ENCODE assay signal across 8 cellular contexts in the genomic region with DNA sequence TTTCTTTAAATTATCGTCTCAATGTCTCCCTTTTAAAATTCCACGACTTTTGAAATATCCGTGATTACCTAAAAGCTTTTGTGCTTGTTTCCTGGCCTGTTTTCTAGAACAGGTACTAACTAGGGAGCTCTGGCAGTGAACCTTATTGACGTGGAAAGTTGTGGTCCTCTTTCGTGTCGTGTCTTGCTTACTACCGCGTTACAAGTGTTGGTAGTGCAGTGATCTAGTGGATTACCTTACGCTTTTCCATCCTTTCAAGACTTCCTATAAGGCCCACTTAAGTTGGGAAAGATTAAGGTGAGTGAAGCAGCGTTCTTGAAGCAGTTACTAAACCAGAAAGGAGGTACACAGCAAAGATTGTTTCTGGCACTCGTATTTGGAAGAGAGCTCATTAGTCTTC. TPM values are rescaled to one million over a fixed set of nuclear protein-coding genes. Genes with fewer than 3 reads are reported as not detected.
A peak's percentile ranks its signal among the peaks of the same experiment; 100 is the strongest.
DNase-seq lines count a peak whose midpoint lies in the region; ATAC-seq and TF ChIP-seq lines count a peak whose summit lies in the region.

No MANE protein-coding gene starts in this region.

- ATAC-seq in CD4-positive, alpha-beta T cell (ENCODE audit: poor library complexity): no peak
- ATAC-seq in thoracic aorta (ENCODE audit: insufficient number of reproducible peaks, low FRiP score, low read depth): no peak
- ATAC-seq in HG03175 (IDR thresholded peaks at IDR 0.05; ENCODE audit: unreplicated experiment): no peak
- no peak for ATAC-seq in GM19455 (IDR thresholded peaks at IDR 0.05; ENCODE audit: unreplicated experiment)

- peaks cover 71% of the 10 kb centered on the region for H3K36me3 Mint-ChIP-seq in CD4-positive, alpha-beta T cell (ENCODE audit: low read depth)

- intact Hi-C loops in CD4-positive, alpha-beta T cell (cut with DNase I, micrococcal nuclease): loop anchor here (5.0 to 10.0 kb wide), 6 partner anchors 120 to 1928 kb away; partner anchors contain the start of genes UBE2J1 (in 2 of the 2), CASP8AP2 (in 1 of the 2), RNGTT (in 1 of the 2) and SLC35A1 (in 1 of the 2)

- peaks cover 22% of the 10 kb centered on the region for H3K36me3 ChIP-seq in HUES6 (ENCODE audit: control insufficient read depth, insufficient read depth, low read length)
- H3K36me3 ChIP-seq in liver (ENCODE audit: control insufficient read depth in 4 of 4, insufficient read depth in 3 of 4, low read depth in 1 of 4, low read length in 3 of 4): peaks cover 0 to 23% (median 15%) of the 10 kb centered on the region in 4 donors
- peaks cover 15% of the 10 kb centered on the region for H3K36me3 ChIP-seq in thoracic aorta

- H3K9ac ChIP-seq in HUES6 (ENCODE audit: low read length) (peak overlapping the region; percentile 93), liver (ENCODE audit: low read depth in 1 of 2, low read length in 2 of 2) (peak overlapping the region; percentile 97 to 99)

- CTCF ChIA-PET in CD4-positive, alpha-beta T cell (lab: Charles Lee): interaction anchor here (2.3 kb wide), 1 partner anchor 118 kb away, joined by 8 read pairs; the partner anchor contains the start of gene RNGTT

- under 1% methylated on average over 11 of the region's 11 CpGs for WGBS in liver

- TF ChIP-seq CTCF in CD4-positive, alpha-beta T cell (IDR thresholded peaks at IDR 0.05): no peak
- TF ChIP-seq CTCF in astrocyte of the spinal cord (IDR thresholded peaks at IDR 0.05; ENCODE audit: low read depth, low read length): no peak
- TF ChIP-seq CTCF in liver (IDR thresholded peaks at IDR 0.05; ENCODE audit: low read depth, low read length, missing input control): no peak
- TF ChIP-seq CTCF in thoracic aorta (IDR thresholded peaks at IDR 0.05): no peak

- H3K27me3 ChIP-seq in CD4-positive, alpha-beta T cell (ENCODE audit: control insufficient read depth, insufficient read depth, low read length): no peaks in the 10 kb centered on the region
- no peaks in the 10 kb centered on the region for H3K27me3 ChIP-seq in HUES6 (ENCODE audit: control insufficient read depth, insufficient read depth, low read length)
- H3K27me3 ChIP-seq in liver (ENCODE audit: control insufficient read depth in 4 of 4, insufficient read depth in 4 of 4, low read length in 3 of 4): no peaks in the 10 kb centered on the region
- no peaks in the 10 kb centered on the region for H3K27me3 ChIP-seq in thoracic aorta (replicated peaks; ENCODE audit: insufficient read depth)

- peak overlapping the region; percentile 97 for H3K27ac Mint-ChIP-seq in CD4-positive, alpha-beta T cell

- no peaks in the 10 kb centered on the region for H3K9me3 Mint-ChIP-seq in CD4-positive, alpha-beta T cell

- TF ChIP-seq RAD21 in liver (IDR thresholded peaks at IDR 0.05): no peak

- DNase-seq in CD4-positive, alpha-beta T cell: no peak
- DNase-seq in astrocyte of the spinal cord (ENCODE audit: low read depth, low spot score) (peak; percentile 38), thoracic aorta (ENCODE audit: low spot score) (no peak), anterior cingulate cortex (lab: John Stamatoyannopoulos, UW) (no peak)

- peaks cover 34% of the 10 kb centered on the region for H3K4me1 ChIP-seq in HUES6 (ENCODE audit: control insufficient read depth, insufficient read depth, low read length)
- peaks cover 0 to 17% (median 2%) of the 10 kb centered on the region in 4 donors for H3K4me1 ChIP-seq in liver (ENCODE audit: control insufficient read depth in 4 of 4, insufficient read depth in 4 of 4, low read length in 3 of 4)
- H3K4me1 ChIP-seq in thoracic aorta (ENCODE audit: control insufficient read depth in 1 of 2, low read depth in 2 of 2): peaks cover 28 to 35% of the 10 kb centered on the region in 2 donors

- POLR2A ChIA-PET in CD4-positive, alpha-beta T cell (lab: Charles Lee): interaction anchor here (2.3 to 7.1 kb wide), 9 partner anchors 9 to 275 kb away, joined by 8 to 212 read pairs (median 50); partner anchors contain the start of genes PM20D2, RNGTT, SRSF12 and UBE2J1

- in situ Hi-C loops in astrocyte of the spinal cord (cut with HindIII; ENCODE audit: low sequenced_read_pairs): no loop called here

- H3K4me3 ChIP-seq in HUES6 (ENCODE audit: low read depth, low read length) (peak overlapping the region; percentile 81), astrocyte of the spinal cord (ENCODE audit: low read depth, low read length) (peak overlapping the region; percentile 92), liver (ENCODE audit: low read depth in 1 of 3, low read length in 3 of 3) (peak overlapping the region; percentile 64 to 96 (median 73)), thoracic aorta (peak overlapping the region; percentile 100)

- H3K27me3 Mint-ChIP-seq in CD4-positive, alpha-beta T cell: peaks cover 5% of the 10 kb centered on the region

- no peaks in the 10 kb centered on the region for H3K9me3 ChIP-seq in CD4-positive, alpha-beta T cell (ENCODE audit: control insufficient read depth, low read length)
- no peaks in the 10 kb centered on the region for H3K9me3 ChIP-seq in HUES6 (ENCODE audit: control insufficient read depth, insufficient read depth, low read depth, low read length)
- H3K9me3 ChIP-seq in liver (ENCODE audit: control insufficient read depth in 4 of 4, low read length in 3 of 4): no peaks in the 10 kb centered on the region
- no peaks in the 10 kb centered on the region for H3K9me3 ChIP-seq in thoracic aorta

- H3K4me1 Mint-ChIP-seq in CD4-positive, alpha-beta T cell (ENCODE audit: low read depth): peaks cover 53% of the 10 kb centered on the region

- peak overlapping the region; percentile 94 for H3K27ac ChIP-seq in CD4-positive, alpha-beta T cell (ENCODE audit: low read depth, low read length)
- peak overlapping the region; percentile 82; the same call in 1 of the 2 replicates for H3K27ac ChIP-seq in HUES6 (ENCODE audit: low read depth, low read length)
- H3K27ac ChIP-seq in liver (ENCODE audit: low read depth in 1 of 2, low read length in 2 of 2): peak overlapping the region; percentile 99 to 100
- H3K27ac ChIP-seq in thoracic aorta: peak overlapping the region; percentile 92 to 93

- H3K4me3 Mint-ChIP-seq in CD4-positive, alpha-beta T cell: peak overlapping the region; percentile 95

TF ChIP-seq in liver, 16 proteins besides CTCF, POLR2A, EP300 and RAD21 (continues in another document):
- TF ChIP-seq TAF1 (conservative IDR thresholded peaks at IDR 0.05): no peak
- no peak for TF ChIP-seq MAX (IDR thresholded peaks at IDR 0.05)
- TF ChIP-seq GABPA (IDR thresholded peaks at IDR 0.05 in 1 of 2, conservative IDR thresholded peaks at IDR 0.05 in 1 of 2): no peak
- TF ChIP-seq REST (IDR thresholded peaks at IDR 0.05): no peak
- no peak for TF ChIP-seq HNF4A (conservative IDR thresholded peaks at IDR 0.05)
- no peak for TF ChIP-seq HNF4G (IDR thresholded peaks at IDR 0.05)
- TF ChIP-seq, protein P1, sequence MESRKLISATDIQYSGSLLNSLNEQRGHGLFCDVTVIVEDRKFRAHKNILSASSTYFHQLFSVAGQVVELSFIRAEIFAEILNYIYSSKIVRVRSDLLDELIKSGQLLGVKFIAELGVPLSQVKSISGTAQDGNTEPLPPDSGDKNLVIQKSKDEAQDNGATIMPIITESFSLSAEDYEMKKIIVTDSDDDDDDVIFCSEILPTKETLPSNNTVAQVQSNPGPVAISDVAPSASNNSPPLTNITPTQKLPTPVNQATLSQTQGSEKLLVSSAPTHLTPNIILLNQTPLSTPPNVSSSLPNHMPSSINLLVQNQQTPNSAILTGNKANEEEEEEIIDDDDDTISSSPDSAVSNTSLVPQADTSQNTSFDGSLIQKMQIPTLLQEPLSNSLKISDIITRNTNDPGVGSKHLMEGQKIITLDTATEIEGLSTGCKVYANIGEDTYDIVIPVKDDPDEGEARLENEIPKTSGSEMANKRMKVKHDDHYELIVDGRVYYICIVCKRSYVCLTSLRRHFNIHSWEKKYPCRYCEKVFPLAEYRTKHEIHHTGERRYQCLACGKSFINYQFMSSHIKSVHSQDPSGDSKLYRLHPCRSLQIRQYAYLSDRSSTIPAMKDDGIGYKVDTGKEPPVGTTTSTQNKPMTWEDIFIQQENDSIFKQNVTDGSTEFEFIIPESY (IDR thresholded peaks at IDR 0.05): no peak
- no peak for TF ChIP-seq FOXA2 (IDR thresholded peaks at IDR 0.05)
- TF ChIP-seq SP1 (IDR thresholded peaks at IDR 0.05): no peak
- no peak for TF ChIP-seq JUND (IDR thresholded peaks at IDR 0.05)
- no peak for TF ChIP-seq NR2F2 (IDR thresholded peaks at IDR 0.05)

RNA-seq across cellular contexts. Expression of gene PNRC1, which starts 1.9 kb away (rescaled TPM):
- total RNA-seq in CD4-positive, alpha-beta T cell: 1,000 to 10,000 TPM in 1 of 2 experiments, 100 to 1,000 TPM in 1; 974 to 1,023 TPM
- 10 to 100 TPM; 40.9 to 71.4 TPM for total RNA-seq in liver
- 10 to 100 TPM; 27.4 to 66.4 TPM for polyA plus RNA-seq in liver
- total RNA-seq in thoracic aorta: 100 to 1,000 TPM; 217 to 297 TPM

RNA-seq across cellular contexts. Expression of gene SRSF12, which starts 35.4 kb away (rescaled TPM):
- not detected for total RNA-seq in CD4-positive, alpha-beta T cell
- 1 to 10 TPM in 1 of 2 donors, under 1 TPM in 1; 0.17 to 1.0 TPM for total RNA-seq in liver
- under 1 TPM; 0.22 to 0.56 TPM for polyA plus RNA-seq in liver
- 1 to 10 TPM in 1 of 2 donors, under 1 TPM in 1; 0.41 to 1.3 TPM for total RNA-seq in thoracic aorta
